ENCODE assay signal across 20 cellular contexts in the genomic region with DNA sequence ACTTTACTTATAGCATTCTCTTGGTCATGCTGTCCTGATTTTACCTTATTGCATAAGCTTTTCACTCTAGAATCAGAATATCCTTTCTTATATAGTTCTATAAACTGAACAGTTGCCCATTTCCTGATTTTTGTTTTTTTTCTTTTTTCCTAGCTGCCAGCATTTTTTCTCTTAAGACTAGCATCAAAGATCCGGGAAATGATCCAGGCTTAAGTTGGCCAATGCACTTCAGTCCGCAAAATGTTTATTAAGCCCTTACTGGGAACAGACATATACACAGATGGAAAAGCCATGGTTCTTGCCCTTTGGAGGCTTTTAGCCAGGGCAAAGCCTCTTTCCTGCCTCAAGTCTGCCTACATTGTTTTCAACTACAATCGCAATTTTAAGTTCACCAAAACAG. TPM values are rescaled to one million over a fixed set of nuclear protein-coding genes. Genes with fewer than 3 reads are reported as not detected.
DNase-seq lines count a peak whose midpoint lies in the region; TF ChIP-seq lines count a peak whose summit lies in the region.
"Had no signal": no experiment of that assay in that cellular context is flagged by ENCODE, and none has a peak within 500 bp of the region (broad histone marks: within the 10 kb centered on the region; RNA-seq: fewer than 3 reads in every experiment).

No MANE protein-coding gene starts in this region.

- peaks cover 39% of the 10 kb centered on the region for H3K4me1 ChIP-seq in ACC112 (ENCODE audit: control insufficient read depth, insufficient read depth, low read length, unreplicated experiment)

- in situ Hi-C loops in brain microvascular endothelial cell (cut with HindIII; ENCODE audit: low pct_ligation_motif_present, low sequenced_read_pairs): no loop called here

- H3K4me3 ChIP-seq in ACC112 (ENCODE audit: low read depth, low read length) (no peak overlapping the region), fibroblast of villous mesenchyme (ENCODE audit: low read depth, low read length) (no peak overlapping the region), brain microvascular endothelial cell (ENCODE audit: low read depth, low read length) (no peak overlapping the region)
- H3K4me3 ChIP-seq: adrenal gland, gastroesophageal sphincter, mucosa of descending colon, SK-N-MC, thoracic aorta had no signal

- DNase-seq in astrocyte of the hippocampus (ENCODE audit: low read depth, low spot score): peak; percentile 46
- peak; percentile 73 for DNase-seq in fibroblast of villous mesenchyme (ENCODE audit: low read depth)
- DNase-seq in COLO829 (ENCODE audit: low spot score): no peak
- DNase-seq in NCI-H82 (lab: John Stamatoyannopoulos, UW): no peak
- no peak for DNase-seq in inferior parietal cortex (ENCODE audit: extremely low spot score)
- DNase-seq in brain microvascular endothelial cell: no peak
- DNase-seq: activated CD4-positive, alpha-beta T cell treated with anti-CD3 and anti-CD28 coated beads for 4 hours; CD4-positive, CD25-positive, alpha-beta regulatory T cell; cerebellar nuclear complex; DMS79; mucosa of descending colon; NCI-H2107; NCI-H69 had no signal

- peaks cover 19 to 32% (median 27%) of the 10 kb centered on the region in 3 donors for H3K4me1 Mint-ChIP-seq in IgD-negative memory B cell

- peak overlapping the region in 2 of 3 donors; percentile 18 to 64 for H3K27ac Mint-ChIP-seq in IgD-negative memory B cell
- H3K27ac Mint-ChIP-seq: CD4-positive, CD25-positive, alpha-beta regulatory T cell had no signal

- H3K4me3 Mint-ChIP-seq in IgD-negative memory B cell: peak overlapping the region; percentile 12 to 69 (median 43)
- H3K4me3 Mint-ChIP-seq: CD4-positive, CD25-positive, alpha-beta regulatory T cell had no signal

- no peak overlapping the region for H3K27ac ChIP-seq in ACC112 (ENCODE audit: low read depth, low read length)
- H3K27ac ChIP-seq in brain microvascular endothelial cell: no peak overlapping the region
- H3K27ac ChIP-seq: 22Rv1, adrenal gland, SK-N-MC, thoracic aorta had no signal

- H3K36me3 ChIP-seq in ACC112 (ENCODE audit: insufficient read depth, low read length) (no peaks in the 10 kb centered on the region), brain microvascular endothelial cell (replicated peaks) (no peaks in the 10 kb centered on the region)
- H3K36me3 ChIP-seq: adrenal gland, gastroesophageal sphincter, thoracic aorta had no signal

- peaks cover 0 to 1% (median 0%) of the 10 kb centered on the region in 3 donors for H3K9me3 Mint-ChIP-seq in IgD-negative memory B cell

- no peaks in the 10 kb centered on the region for H3K36me3 Mint-ChIP-seq in IgD-negative memory B cell
- H3K36me3 Mint-ChIP-seq: CD4-positive, CD25-positive, alpha-beta regulatory T cell had no signal

- no peaks in the 10 kb centered on the region for H3K27me3 ChIP-seq in ACC112 (ENCODE audit: insufficient read depth, low read length)
- no peaks in the 10 kb centered on the region for H3K27me3 ChIP-seq in brain microvascular endothelial cell (replicated peaks)
- H3K27me3 ChIP-seq: adrenal gland, gastroesophageal sphincter had no signal

- peak overlapping the region; percentile 57 for H2AFZ ChIP-seq in ACC112 (ENCODE audit: low read length, unreplicated experiment)

- TF ChIP-seq CTCF in fibroblast of villous mesenchyme (IDR thresholded peaks at IDR 0.05; ENCODE audit: insufficient read depth, low read depth, low read length) (no peak), brain microvascular endothelial cell (IDR thresholded peaks at IDR 0.05; ENCODE audit: low read depth, low read length, missing control alignments) (no peak)

- no peaks in the 10 kb centered on the region for H3K27me3 Mint-ChIP-seq in IgD-negative memory B cell
- H3K27me3 Mint-ChIP-seq: CD4-positive, CD25-positive, alpha-beta regulatory T cell had no signal

- H3K79me2 ChIP-seq in ACC112 (ENCODE audit: control insufficient read depth, insufficient read depth, low read length, unreplicated experiment): no peaks in the 10 kb centered on the region

RNA-seq across cellular contexts. Expression of gene BMP2K, which starts 10.1 kb away (rescaled TPM):
- 24.1 TPM for polyA plus RNA-seq in IgD-negative memory B cell
- 92.1 and 173 TPM in 2 replicates for total RNA-seq in fibroblast of villous mesenchyme

Comparison
In these comparisons a context has a peak if more than half of its experiments do, and no peak if none do; other contexts are left out.
1. DNase-seq: peak in astrocyte of the hippocampus (single experiment) and fibroblast of villous mesenchyme (single experiment); none in COLO829 (single experiment), NCI-H82 (single experiment), inferior parietal cortex (single experiment) and brain microvascular endothelial cell (single experiment).